Comparison of ENCODE assay signal across 21 cellular contexts in genomic region chr3:146466596-146466995, GRCh38. TPM values are rescaled to one million over a fixed set of nuclear protein-coding genes. Genes with fewer than 3 reads are reported as not detected.
DNase-seq lines count a peak whose midpoint lies in the region; TF ChIP-seq lines count a peak whose summit lies in the region.
"Had no signal": no experiment of that assay in that cellular context is flagged by ENCODE, and none has a peak within 500 bp of the region (broad histone marks: within the 10 kb centered on the region; RNA-seq: fewer than 3 reads in every experiment).

No MANE protein-coding gene starts in this region.

- POLR2A ChIA-PET in HEK293 (lab: Yijun Ruan, JAX) (no interaction called here), SK-N-SH (lab: Yijun Ruan, JAX) (no interaction called here)

- in situ Hi-C loops in astrocyte of the cerebellum (cut with HindIII; ENCODE audit: low sequenced_read_pairs) = no loop called here

- H3K36me3 ChIP-seq in ACC112 (ENCODE audit: insufficient read depth, low read length) (no peaks in the 10 kb centered on the region), HEK293 (ENCODE audit: control insufficient read depth in 2 of 2, insufficient read depth in 1 of 2, low read length in 2 of 2) (no peaks in the 10 kb centered on the region), SK-N-SH (replicated peaks in 1 of 2; ENCODE audit: control insufficient read depth in 1 of 2, insufficient read depth in 2 of 2, low read length in 1 of 2) (no peaks in the 10 kb centered on the region)
- H3K36me3 ChIP-seq: tibial artery had no signal

- TF ChIP-seq CTCF in HEK293 (tag by site-specific recombination; IDR thresholded peaks at IDR 0.05) (no peak), astrocyte of the cerebellum (IDR thresholded peaks at IDR 0.05; ENCODE audit: low read depth, low read length, missing control alignments) (no peak), SK-N-SH (IDR thresholded peaks at IDR 0.05) (no peak)

- DNase-seq in astrocyte of the cerebellum (ENCODE audit: low read depth) (peak; percentile 6), iris pigment epithelial cell (ENCODE audit: low read depth) (peak; percentile 64), SK-N-SH (no peak), NCI-H1694 (lab: John Stamatoyannopoulos, UW) (no peak), cerebellar cortex (ENCODE audit: low spot score) (no peak)
- DNase-seq in stimulated activated CD4-positive, alpha-beta T cell treated with anti-CD3 and anti-CD28 coated beads, Interleukin-4, amount 100 ng/mL, for 4 hours = no peak
- DNase-seq: activated CD8-positive, alpha-beta T cell treated with anti-CD3 and anti-CD28 coated beads for 36 hours; activated effector memory CD4-positive, alpha-beta T cell treated with anti-CD3 and anti-CD28 coated beads, Interleukin-2, amount 50 U/mL, for 16 hours; activated naive CD8-positive, alpha-beta T cell treated with anti-CD3 and anti-CD28 coated beads, Interleukin-2, amount 50 U/mL, for 24 hours; activated T-cell treated with anti-CD3 and anti-CD28 coated beads for 4 hours; dermis blood vessel endothelial cell; KBM-7; NCI-H187; Right ventricle myocardium superior; stimulated activated CD4-positive, alpha-beta T cell treated with anti-CD3 and anti-CD28 coated beads, Interleukin-4, amount 100 ng/mL, for 1 hour; stimulated activated naive CD8-positive, alpha-beta T cell treated with anti-CD3 and anti-CD28 coated beads, Interleukin-15, Interleukin-2, amounts not matched to agents 100 U/mL and 50 U/mL, for 24 hours; tibial artery had no signal

- CTCF ChIA-PET in HEK293 (lab: Yijun Ruan, JAX) (no interaction called here), SK-N-SH (lab: Yijun Ruan, JAX) (no interaction called here)

- no peak for TF ChIP-seq RAD21 in SK-N-SH (IDR thresholded peaks at IDR 0.05; ENCODE audit: low read length)

- no peaks in the 10 kb centered on the region for H3K27me3 ChIP-seq in ACC112 (ENCODE audit: insufficient read depth, low read length)
- H3K27me3 ChIP-seq in SK-N-SH (ENCODE audit: insufficient read depth) = peaks cover 38% of the 10 kb centered on the region
- H3K27me3 ChIP-seq: tibial artery had no signal

- WGBS in SK-N-SH (ENCODE audit: low lambda C conversion rate) = 8% methylated on average over 1 of the region's 1 CpG

- H3K4me1 ChIP-seq in ACC112 (ENCODE audit: control insufficient read depth, insufficient read depth, low read length, unreplicated experiment) (peaks cover 61% of the 10 kb centered on the region), HEK293 (ENCODE audit: control insufficient read depth, insufficient read depth, low read length) (no peaks in the 10 kb centered on the region), SK-N-SH (ENCODE audit: control insufficient read depth in 1 of 2, insufficient read depth in 2 of 2, low read depth in 1 of 2, low read length in 1 of 2) (peaks cover 0 to 4% of the 10 kb centered on the region in 2 experiments; a peak in 1 of 4 replicates)

- H3K4me3 ChIP-seq in ACC112 (ENCODE audit: low read depth, low read length) (0 out of 2 replicates have a peak overlapping the region, but pooled peaks have one; percentile 13), HEK293 (ENCODE audit: low read depth, low read length) (no peak overlapping the region), astrocyte of the cerebellum (ENCODE audit: low read depth, low read length) (no peak overlapping the region), SK-N-SH (ENCODE audit: low read depth in 2 of 2, low read length in 1 of 2) (no peak overlapping the region)
- H3K4me3 ChIP-seq: tibial artery had no signal

- H3F3A ChIP-seq in SK-N-SH (replicated peaks; ENCODE audit: insufficient read depth) = peaks cover 7% of the 10 kb centered on the region

- H4K20me1 ChIP-seq in SK-N-SH (ENCODE audit: insufficient read depth) = no peaks in the 10 kb centered on the region

- no peaks in the 10 kb centered on the region for H3K79me2 ChIP-seq in ACC112 (ENCODE audit: control insufficient read depth, insufficient read depth, low read length, unreplicated experiment)
- H3K79me2 ChIP-seq in SK-N-SH (ENCODE audit: insufficient read depth) = no peaks in the 10 kb centered on the region

- TF ChIP-seq EP300 in SK-N-SH (IDR thresholded peaks at IDR 0.05; ENCODE audit: borderline replicate concordance in 1 of 2, low read depth in 1 of 2, low read length in 1 of 2) = no peak

- H3K9ac ChIP-seq in SK-N-SH = no peak overlapping the region

- H2AFZ ChIP-seq in ACC112 (ENCODE audit: low read length, unreplicated experiment) (peak overlapping the region; percentile 31), SK-N-SH (ENCODE audit: low read depth) (no peak overlapping the region)

- peak overlapping the region; percentile 74 for H3K27ac ChIP-seq in ACC112 (ENCODE audit: low read depth, low read length)
- H3K27ac ChIP-seq in HEK293 (ENCODE audit: extremely low read depth, low read depth, low read length) = no peak overlapping the region
- no peak overlapping the region for H3K27ac ChIP-seq in SK-N-SH (ENCODE audit: low read depth in 2 of 2, low read length in 1 of 2)
- H3K27ac ChIP-seq: tibial artery had no signal

- no peaks in the 10 kb centered on the region for H3K9me3 ChIP-seq in HEK293 (ENCODE audit: control insufficient read depth, insufficient read depth, low read depth, low read length)
- no peaks in the 10 kb centered on the region for H3K9me3 ChIP-seq in SK-N-SH
- H3K9me3 ChIP-seq: tibial artery had no signal

- no peak overlapping the region for H3K4me2 ChIP-seq in SK-N-SH

- no peaks in the 10 kb centered on the region for H3K9me2 ChIP-seq in SK-N-SH

TF ChIP-seq in HEK293, 187 proteins besides CTCF, POLR2A, EP300 and RAD21:
- TF ChIP-seq SP2 (tag by site-specific recombination; IDR thresholded peaks at IDR 0.05) (no peak), ZBTB21 (tag by site-specific recombination; IDR thresholded peaks at IDR 0.05) (no peak), WT1 (tag by site-specific recombination; IDR thresholded peaks at IDR 0.05) (0 out of 2 replicates have a peak, but pooled peaks have one; percentile 28)

TF ChIP-seq in SK-N-SH, 30 proteins besides CTCF, POLR2A, EP300 and RAD21:
- TF ChIP-seq REST (IDR thresholded peaks at IDR 0.05; ENCODE audit: low read depth, low read length) (no peak), SMC3 (IDR thresholded peaks at IDR 0.05; ENCODE audit: low read depth, low read length) (no peak)

RNA-seq across cellular contexts. Expression of gene PLSCR2, which starts 2.8 kb away (rescaled TPM):
- polyA plus RNA-seq in SK-N-SH (2012; rRNA removed) = not detected in 2 replicates
- not detected in 2 replicates for polyA plus RNA-seq in SK-N-SH (2012; cell fraction: cytosol; rRNA removed)
- polyA plus RNA-seq in SK-N-SH (2012; cell fraction: nucleus; rRNA removed) = not detected in 2 replicates
- polyA plus RNA-seq: BJ, endothelial cell of umbilical vein had no signal

Comparison
In these comparisons a context has a peak if more than half of its experiments do, and no peak if none do; other contexts are left out.
1. DNase-seq: peak in astrocyte of the cerebellum (single experiment) and iris pigment epithelial cell (single experiment); none in SK-N-SH (single experiment), NCI-H1694 (single experiment), stimulated activated CD4-positive, alpha-beta T cell treated with anti-CD3 and anti-CD28 coated beads, Interleukin-4, amount 100 ng/mL, for 4 hours (0 of 2) and cerebellar cortex (single experiment).